ENCODE assay signal across 14 cellular contexts in the genomic region with DNA sequence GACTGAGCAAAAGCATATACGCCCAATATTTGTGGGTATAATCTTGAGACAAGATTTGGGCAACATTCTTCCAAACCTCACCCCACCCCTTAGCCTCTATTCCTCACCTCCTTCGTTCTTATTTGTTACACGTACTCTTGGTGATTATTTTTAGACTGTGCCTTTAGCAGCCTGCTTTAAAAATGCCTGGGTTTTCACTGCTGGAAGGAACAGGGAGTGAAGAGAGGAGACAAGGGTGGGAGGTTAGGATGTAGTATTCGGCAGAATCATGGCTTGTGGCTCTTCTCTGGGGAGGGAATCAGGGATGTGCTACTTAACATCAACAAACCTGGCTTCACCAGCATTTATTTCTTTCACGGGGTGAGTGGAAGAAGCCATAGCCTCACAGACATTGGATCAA.
"Had no signal": no experiment of that assay in that cellular context is flagged by ENCODE, and none has a peak within 500 bp of the region (broad histone marks: within the 10 kb centered on the region; RNA-seq: fewer than 3 reads in every experiment).

No MANE protein-coding gene starts in this region.

- H3K27me3 Mint-ChIP-seq: activated CD4-positive, alpha-beta T cell treated with anti-CD3 and anti-CD28 coated beads for 36 hours; activated CD8-positive, alpha-beta T cell treated with anti-CD3 and anti-CD28 coated beads for 36 hours; naive B cell; stimulated activated memory B cell treated with anti-CD40 and anti-IgM and Interleukin-4, amounts not matched to agents 10 μg/mL and 1 μg/mL and 100 μg/mL, for 72 hours had no signal

- ATAC-seq: activated CD4-positive, alpha-beta T cell treated with anti-CD3 and anti-CD28 coated beads for 36 hours; activated CD8-positive, alpha-beta T cell treated with anti-CD3 and anti-CD28 coated beads for 36 hours; esophagus mucosa; left lobe of liver; stimulated activated memory B cell treated with anti-CD40 and anti-IgM and Interleukin-4, amounts not matched to agents 10 μg/mL and 1 μg/mL and 100 μg/mL, for 72 hours had no signal

- H3K27me3 ChIP-seq: cardiac muscle cell, tibial artery, vagina had no signal

- H3K9ac ChIP-seq: parathyroid adenoma had no signal

- H3K9me3 Mint-ChIP-seq: activated CD8-positive, alpha-beta T cell treated with anti-CD3 and anti-CD28 coated beads for 36 hours; activated T-helper 1 cell treated with anti-CD3 and anti-CD28 coated beads, Interleukin-12 subunit alpha, Interleukin-12 subunit beta, Interleukin-2, Interleukin-4 antibody, amounts not matched to agents 30 ng/mL and 10 ng/mL and 1 ng/mL, durations not matched to agents 14 hours and 24 hours and 36 hours; naive B cell; stimulated activated memory B cell treated with anti-CD40 and anti-IgM and Interleukin-4, amounts not matched to agents 10 μg/mL and 1 μg/mL and 100 μg/mL, for 72 hours had no signal

- H3K9me3 ChIP-seq: tibial artery, vagina had no signal

- H3K4me3 ChIP-seq: cardiac muscle cell, tibial artery, vagina had no signal

- H3K27ac ChIP-seq: cardiac muscle cell, parathyroid adenoma, tibial artery, vagina had no signal

- H3K4me3 Mint-ChIP-seq: activated CD4-positive, alpha-beta T cell treated with anti-CD3 and anti-CD28 coated beads for 36 hours; activated CD8-positive, alpha-beta T cell treated with anti-CD3 and anti-CD28 coated beads for 36 hours; activated T-helper 1 cell treated with anti-CD3 and anti-CD28 coated beads, Interleukin-12 subunit alpha, Interleukin-12 subunit beta, Interleukin-2, Interleukin-4 antibody, amounts not matched to agents 30 ng/mL and 10 ng/mL and 1 ng/mL, durations not matched to agents 14 hours and 24 hours and 36 hours; naive B cell; stimulated activated memory B cell treated with anti-CD40 and anti-IgM and Interleukin-4, amounts not matched to agents 10 μg/mL and 1 μg/mL and 100 μg/mL, for 72 hours had no signal

- DNase-seq: activated CD4-positive, alpha-beta T cell treated with anti-CD3 and anti-CD28 coated beads for 36 hours; activated CD8-positive, alpha-beta T cell treated with anti-CD3 and anti-CD28 coated beads for 36 hours; activated naive CD4-positive, alpha-beta T cell; hippocampal formation; naive B cell; stimulated activated CD4-positive, alpha-beta T cell treated with anti-CD3 and anti-CD28 coated beads, Interleukin-12 subunit alpha, Interleukin-12 subunit beta, amount 100 ng/mL, for 4 hours; tibial artery had no signal

- H3K27ac Mint-ChIP-seq: activated CD4-positive, alpha-beta T cell treated with anti-CD3 and anti-CD28 coated beads for 36 hours; activated CD8-positive, alpha-beta T cell treated with anti-CD3 and anti-CD28 coated beads for 36 hours; activated T-helper 1 cell treated with anti-CD3 and anti-CD28 coated beads, Interleukin-12 subunit alpha, Interleukin-12 subunit beta, Interleukin-2, Interleukin-4 antibody, amounts not matched to agents 30 ng/mL and 10 ng/mL and 1 ng/mL, durations not matched to agents 14 hours and 24 hours and 36 hours; stimulated activated memory B cell treated with anti-CD40 and anti-IgM and Interleukin-4, amounts not matched to agents 10 μg/mL and 1 μg/mL and 100 μg/mL, for 72 hours had no signal
